ENCODE assay signal across 1 cellular context in genomic region chr17:78173025-78173715, GRCh38.
TF ChIP-seq lines count a peak whose summit lies in the region.

No MANE protein-coding gene starts in this region.

TF ChIP-seq in GM23338, 12 proteins besides CTCF, POLR2A, EP300 and RAD21 (continued from another document):
- no peak for TF ChIP-seq ZNF462 (CRISPR knock-in tag; IDR thresholded peaks at IDR 0.05)
- no peak for TF ChIP-seq EZH2 (IDR thresholded peaks at IDR 0.05; ENCODE audit: low read depth, unreplicated experiment)
- TF ChIP-seq NANOG (IDR thresholded peaks at IDR 0.05; ENCODE audit: borderline replicate concordance), result no peak
- TF ChIP-seq ETS1 (IDR thresholded peaks at IDR 0.05), result no peak
- TF ChIP-seq STAT1 (IDR thresholded peaks at IDR 0.05; ENCODE audit: unreplicated experiment), result no peak
- TF ChIP-seq CREB1 (CRISPR knock-in tag; IDR thresholded peaks at IDR 0.05; ENCODE audit: low read depth), result no peak
TF ChIP-seq in GM23338: peak in this region for 0.
